In the genomic region with DNA sequence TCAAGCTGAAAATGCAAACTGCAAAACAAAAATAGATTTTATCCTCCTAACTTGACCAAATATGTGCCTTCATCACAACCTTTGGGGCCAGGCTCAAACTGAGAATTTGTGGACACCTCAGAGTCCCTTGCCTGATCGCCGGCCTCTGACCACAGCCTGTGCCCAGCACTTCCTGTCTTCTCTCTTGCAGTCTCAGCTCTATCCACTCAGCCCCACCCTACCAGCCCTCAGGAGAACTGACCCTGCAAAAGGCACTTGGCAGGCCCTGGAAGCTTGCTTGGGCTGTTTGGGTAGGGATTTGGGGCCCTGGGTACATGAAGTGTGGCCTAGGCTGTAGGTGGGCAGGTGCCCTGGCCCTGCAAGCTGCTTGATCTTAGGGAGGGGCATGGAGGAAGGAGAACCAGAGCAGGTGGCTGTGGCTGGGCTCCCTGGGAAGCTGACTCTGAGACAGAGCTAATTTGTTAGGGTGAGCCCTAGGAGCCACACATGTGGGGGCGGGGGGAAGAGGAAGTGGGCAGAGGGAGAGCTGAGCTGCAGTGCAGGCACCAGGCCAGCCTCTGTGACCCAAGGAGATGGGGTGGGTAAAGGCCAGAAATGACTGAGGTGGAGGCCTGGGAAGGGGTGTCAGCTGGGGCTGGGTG, we compare ENCODE assay signal across 10 cellular contexts. TPM values are rescaled to one million over a fixed set of nuclear protein-coding genes. Genes with fewer than 3 reads are reported as not detected.
DNase-seq lines count a peak whose midpoint lies in the region; ATAC-seq and TF ChIP-seq lines count a peak whose summit lies in the region.
"Had no signal": no experiment of that assay in that cellular context is flagged by ENCODE, and none has a peak within 500 bp of the region (broad histone marks: within the 10 kb centered on the region; RNA-seq: fewer than 3 reads in every experiment).

No MANE protein-coding gene starts in this region.

- peaks cover 0 to 60% (median 27%) of the 10 kb centered on the region in 4 donors for H3K4me1 ChIP-seq in tibial nerve

- WGBS in tibial nerve, 2 donors = 55 to 56% methylated on average over 3 of the region's 3 CpGs

- no peaks in the 10 kb centered on the region for H3K27me3 ChIP-seq in WERI-Rb-1 (ENCODE audit: insufficient read depth, low read depth, severe bottlenecking)
- no peaks in the 10 kb centered on the region for H3K27me3 ChIP-seq in tibial nerve

- no peak overlapping the region for H3K4me3 ChIP-seq in WERI-Rb-1 (ENCODE audit: low read depth, low read length)
- no peak overlapping the region for H3K4me3 ChIP-seq in tibial nerve

- peak; percentile 6 to 16 for DNase-seq in activated CD4-positive, alpha-beta T cell treated with anti-CD3 and anti-CD28 coated beads for 4 hours
- DNase-seq in activated CD4-positive, alpha-beta T cell treated with anti-CD3 and anti-CD28 coated beads, Interleukin-2, amount 50 U/mL, for 1 hour = no peak
- DNase-seq in WERI-Rb-1 (peak; percentile 32), left lobe of liver (ENCODE audit: low spot score) (peak; percentile 51), tibial nerve (ENCODE audit: low spot score in 2 of 2) (peak in 1 of 2 donors; percentile 54), NCI-H2196 treated with DMSO at 0.1 percent for 48 hours (lab: John Stamatoyannopoulos, UW; ENCODE audit: unreplicated experiment) (no peak)

- H3K9me3 ChIP-seq in WERI-Rb-1 (ENCODE audit: severe bottlenecking) (no peaks in the 10 kb centered on the region), tibial nerve (no peaks in the 10 kb centered on the region)

- no peak for TF ChIP-seq POLR2A in tibial nerve (IDR thresholded peaks at IDR 0.05)

- no peaks in the 10 kb centered on the region for H3K36me3 ChIP-seq in WERI-Rb-1
- peaks cover 0 to 27% (median 0%) of the 10 kb centered on the region in 3 donors for H3K36me3 ChIP-seq in tibial nerve

- H3K27ac ChIP-seq in WERI-Rb-1 (no peak overlapping the region), tibial nerve (peak overlapping the region in 3 of 4 donors; percentile 46 to 84 (median 82))
- H3K27ac ChIP-seq: epithelial cell of prostate had no signal

- TF ChIP-seq CTCF in WERI-Rb-1 (IDR thresholded peaks at IDR 0.05; ENCODE audit: low read depth, low read length) (no peak), tibial nerve (IDR thresholded peaks at IDR 0.05) (no peak)

- ATAC-seq in left lobe of liver = peak; percentile 27
- no peak for ATAC-seq in HG03457 (IDR thresholded peaks at IDR 0.05; ENCODE audit: unreplicated experiment)
- ATAC-seq in HG02610 (IDR thresholded peaks at IDR 0.05; ENCODE audit: unreplicated experiment) = no peak
- ATAC-seq: Panc1 had no signal

- peak in 1 of 2 donors; percentile 23 for TF ChIP-seq EP300 in tibial nerve (IDR thresholded peaks at IDR 0.05)

RNA-seq across cellular contexts. Expression of a gene that starts 8.6 kb away (rescaled TPM):
- total RNA-seq in left lobe of liver (25.5 TPM), tibial nerve (100 to 1,000 TPM; 137 to 819 (median 340) TPM)

RNA-seq across cellular contexts. Expression of a gene that starts 58.7 kb away (rescaled TPM):
- total RNA-seq in left lobe of liver (14.6 TPM), tibial nerve (10 to 100 TPM; 48.3 to 67.7 (median 64.2) TPM)

RNA-seq across cellular contexts. Expression of a gene that starts 58.8 kb away (rescaled TPM):
- total RNA-seq in left lobe of liver (36.6 TPM), tibial nerve (100 to 1,000 TPM in 3 of 4 donors, 10 to 100 TPM in 1; 98.4 to 139 (median 117) TPM)

Comparison
In these comparisons a context has a peak if more than half of its experiments do, and no peak if none do; other contexts are left out.
1. DNase-seq: peak in activated CD4-positive, alpha-beta T cell treated with anti-CD3 and anti-CD28 coated beads for 4 hours (2 of 2), WERI-Rb-1 (single experiment) and left lobe of liver (single experiment); none in activated CD4-positive, alpha-beta T cell treated with anti-CD3 and anti-CD28 coated beads, Interleukin-2, amount 50 U/mL, for 1 hour (single experiment) and NCI-H2196 treated with DMSO at 0.1 percent for 48 hours (single experiment).